13 cellular contexts compared by ENCODE assay signal in the genomic region with DNA sequence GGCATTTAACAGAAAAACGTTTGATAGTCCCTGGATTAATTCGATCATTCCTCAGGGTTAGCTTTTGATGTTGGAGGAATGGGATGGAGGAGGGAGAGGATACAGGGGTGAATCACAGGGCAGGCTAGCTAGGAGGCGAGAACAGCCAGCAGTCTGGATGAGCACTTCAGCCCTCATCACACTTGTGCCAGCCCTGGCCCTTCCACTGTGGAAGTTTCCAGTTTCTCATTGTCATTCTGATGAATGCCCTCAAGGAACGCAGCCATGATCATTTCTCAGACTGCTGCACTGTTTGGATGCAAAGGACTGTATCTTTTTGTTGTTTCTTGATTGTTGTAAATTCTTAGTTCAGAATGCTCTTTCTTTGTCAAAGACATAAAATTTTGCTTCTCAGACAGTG.
"Had no signal": no experiment of that assay in that cellular context is flagged by ENCODE, and none has a peak within 500 bp of the region (broad histone marks: within the 10 kb centered on the region; RNA-seq: fewer than 3 reads in every experiment).

No MANE protein-coding gene starts in this region.

- H3K4me2 ChIP-seq: smooth muscle cell had no signal

- H3K9me3 ChIP-seq: neutrophil, right atrium auricular region, tibial artery, uterus had no signal

- H3K27ac ChIP-seq: neutrophil, right atrium auricular region, tibial artery, uterus had no signal

- H3K4me1 ChIP-seq: right atrium auricular region, tibial artery, uterus had no signal

- DNase-seq: activated CD4-positive, alpha-beta T cell treated with anti-CD3 and anti-CD28 coated beads, Interleukin-2, amount 10 ng/mL, durations not matched to agents 24 days and 14 days; activated naive CD4-positive, alpha-beta T cell treated with anti-CD3 and anti-CD28 coated beads, Interleukin-2, amount 10 ng/mL, durations not matched to agents 7 days and 5 days; central memory CD4-positive, alpha-beta T cell; foreskin fibroblast; left ventricle myocardium superior; T-helper 1 cell; tibial artery; uterus had no signal

- ATAC-seq: activated T-helper 17 cell treated with anti-CD3 and anti-CD28 coated beads, Interleukin-2, amount 50 U/mL, for 72 hours; left ventricle myocardium superior; stimulated activated effector memory CD8-positive, alpha-beta T cell treated with anti-CD3 and anti-CD28 coated beads, Interleukin-12 subunit alpha, Interleukin-12 subunit beta, amount 100 ng/mL, for 72 hours had no signal

- H3K27me3 ChIP-seq: neutrophil, right atrium auricular region, tibial artery, uterus had no signal

- H3K36me3 ChIP-seq: neutrophil, right atrium auricular region, tibial artery, uterus had no signal

- H3K4me3 ChIP-seq: right atrium auricular region, smooth muscle cell, tibial artery, uterus had no signal
